16 cellular contexts compared by ENCODE assay signal in genomic region chr7:35630024-35630423, GRCh38.
A peak's percentile ranks its signal among the peaks of the same experiment; 100 is the strongest.
DNase-seq lines count a peak whose midpoint lies in the region; ATAC-seq and TF ChIP-seq lines count a peak whose summit lies in the region.
"Had no signal": no experiment of that assay in that cellular context is flagged by ENCODE, and none has a peak within 500 bp of the region (broad histone marks: within the 10 kb centered on the region; RNA-seq: fewer than 3 reads in every experiment).

No MANE protein-coding gene starts in this region.

- POLR2A ChIA-PET in activated CD4-positive, alpha-beta T cell treated with anti-CD3 and anti-CD28 coated beads for 36 hours (lab: Charles Lee), result no interaction called here
- POLR2A ChIA-PET in CD8-positive, alpha-beta T cell (lab: Charles Lee), result no interaction called here
- POLR2A ChIA-PET in naive thymus-derived CD4-positive, alpha-beta T cell (lab: Charles Lee), result no interaction called here

- H3K36me3 Mint-ChIP-seq in activated CD4-positive, alpha-beta T cell treated with anti-CD3 and anti-CD28 coated beads for 36 hours (ENCODE audit: low read depth), result peaks cover 7% of the 10 kb centered on the region
- H3K36me3 Mint-ChIP-seq in CD8-positive, alpha-beta T cell, result peaks cover 54% of the 10 kb centered on the region
- H3K36me3 Mint-ChIP-seq in activated naive CD8-positive, alpha-beta T cell treated with anti-CD3 and anti-CD28 coated beads for 36 hours, result peaks cover 1% of the 10 kb centered on the region
- H3K36me3 Mint-ChIP-seq in naive thymus-derived CD4-positive, alpha-beta T cell, result peaks cover 4 to 25% (median 16%) of the 10 kb centered on the region in 5 donors

- H3K4me3 ChIP-seq in CD8-positive, alpha-beta T cell (ENCODE audit: low read depth, low read length), result no peak overlapping the region
- no peak overlapping the region for H3K4me3 ChIP-seq in naive thymus-derived CD4-positive, alpha-beta T cell (ENCODE audit: low read length)
- H3K4me3 ChIP-seq: MG63 had no signal

- H3K36me3 ChIP-seq in CD8-positive, alpha-beta T cell (ENCODE audit: insufficient read depth, low read length), result peaks cover 10% of the 10 kb centered on the region
- peaks cover 4 to 44% (median 12%) of the 10 kb centered on the region in 3 experiments for H3K36me3 ChIP-seq in naive thymus-derived CD4-positive, alpha-beta T cell (ENCODE audit: control insufficient read depth in 2 of 3, insufficient read depth in 3 of 3, low read length in 3 of 3)

- H3K27me3 Mint-ChIP-seq in activated CD4-positive, alpha-beta T cell treated with anti-CD3 and anti-CD28 coated beads for 36 hours, result no peaks in the 10 kb centered on the region
- no peaks in the 10 kb centered on the region for H3K27me3 Mint-ChIP-seq in CD8-positive, alpha-beta T cell (ENCODE audit: low read depth)
- no peaks in the 10 kb centered on the region for H3K27me3 Mint-ChIP-seq in activated naive CD8-positive, alpha-beta T cell treated with anti-CD3 and anti-CD28 coated beads for 36 hours
- no peaks in the 10 kb centered on the region for H3K27me3 Mint-ChIP-seq in naive thymus-derived CD4-positive, alpha-beta T cell

- H3K9me3 Mint-ChIP-seq in activated CD4-positive, alpha-beta T cell treated with anti-CD3 and anti-CD28 coated beads for 36 hours (ENCODE audit: low read depth), result no peaks in the 10 kb centered on the region
- H3K9me3 Mint-ChIP-seq in CD8-positive, alpha-beta T cell, result no peaks in the 10 kb centered on the region
- no peaks in the 10 kb centered on the region for H3K9me3 Mint-ChIP-seq in activated naive CD8-positive, alpha-beta T cell treated with anti-CD3 and anti-CD28 coated beads for 36 hours
- H3K9me3 Mint-ChIP-seq in naive thymus-derived CD4-positive, alpha-beta T cell, result no peaks in the 10 kb centered on the region

- H3K27ac Mint-ChIP-seq in activated CD4-positive, alpha-beta T cell treated with anti-CD3 and anti-CD28 coated beads for 36 hours, result peak overlapping the region; percentile 1
- H3K27ac Mint-ChIP-seq in CD8-positive, alpha-beta T cell, result peak overlapping the region; percentile 7
- peak overlapping the region; percentile 57 for H3K27ac Mint-ChIP-seq in activated naive CD8-positive, alpha-beta T cell treated with anti-CD3 and anti-CD28 coated beads for 36 hours
- peak overlapping the region in 6 of 9 donors; percentile 1 to 74 (median 32) for H3K27ac Mint-ChIP-seq in naive thymus-derived CD4-positive, alpha-beta T cell

- intact Hi-C loops in activated CD4-positive, alpha-beta T cell treated with anti-CD3 and anti-CD28 coated beads for 36 hours (cut with DNase I, micrococcal nuclease), result loop anchor here in 1 of 2 experiments (5.0 kb wide), 1 partner anchor 277 kb away; no protein-coding TSS in a partner anchor
- intact Hi-C loops in CD8-positive, alpha-beta T cell (cut with DNase I, micrococcal nuclease), result no loop called here
- intact Hi-C loops in naive thymus-derived CD4-positive, alpha-beta T cell (cut with micrococcal nuclease), result no loop called here

- no peaks in the 10 kb centered on the region for H3K27me3 ChIP-seq in CD8-positive, alpha-beta T cell (ENCODE audit: insufficient read depth, low read length)
- no peaks in the 10 kb centered on the region for H3K27me3 ChIP-seq in naive thymus-derived CD4-positive, alpha-beta T cell (ENCODE audit: control insufficient read depth in 2 of 2, insufficient read depth in 2 of 2, low read length in 2 of 2)
- H3K27me3 ChIP-seq: MG63 had no signal

- no peak overlapping the region for H3K27ac ChIP-seq in CD8-positive, alpha-beta T cell (ENCODE audit: low read depth, low read length)
- no peak overlapping the region for H3K27ac ChIP-seq in naive thymus-derived CD4-positive, alpha-beta T cell (ENCODE audit: low read depth, low read length)
- H3K27ac ChIP-seq: C4-2B had no signal

- H3K4me1 Mint-ChIP-seq in activated CD4-positive, alpha-beta T cell treated with anti-CD3 and anti-CD28 coated beads for 36 hours, result no peaks in the 10 kb centered on the region
- no peaks in the 10 kb centered on the region for H3K4me1 Mint-ChIP-seq in CD8-positive, alpha-beta T cell (ENCODE audit: low read depth)
- H3K4me1 Mint-ChIP-seq in activated naive CD8-positive, alpha-beta T cell treated with anti-CD3 and anti-CD28 coated beads for 36 hours, result no peaks in the 10 kb centered on the region
- peaks cover 0 to 5% (median 0%) of the 10 kb centered on the region in 7 donors for H3K4me1 Mint-ChIP-seq in naive thymus-derived CD4-positive, alpha-beta T cell

- H3K4me3 Mint-ChIP-seq in activated CD4-positive, alpha-beta T cell treated with anti-CD3 and anti-CD28 coated beads for 36 hours, result no peak overlapping the region
- no peak overlapping the region for H3K4me3 Mint-ChIP-seq in CD8-positive, alpha-beta T cell
- no peak overlapping the region for H3K4me3 Mint-ChIP-seq in activated naive CD8-positive, alpha-beta T cell treated with anti-CD3 and anti-CD28 coated beads for 36 hours
- no peak overlapping the region for H3K4me3 Mint-ChIP-seq in naive thymus-derived CD4-positive, alpha-beta T cell

- no peak for DNase-seq in activated CD4-positive, alpha-beta T cell treated with anti-CD3 and anti-CD28 coated beads for 36 hours
- DNase-seq in activated CD4-positive, alpha-beta T cell treated with anti-CD3 and anti-CD28 coated beads, Interleukin-2, amount 50 U/mL, for 48 hours, result no peak
- DNase-seq in CD8-positive, alpha-beta T cell, result no peak
- DNase-seq in activated naive CD8-positive, alpha-beta T cell treated with anti-CD3 and anti-CD28 coated beads for 36 hours, result no peak
- DNase-seq in naive thymus-derived CD4-positive, alpha-beta T cell, result no peak
- no peak for DNase-seq in glomerular visceral epithelial cell (ENCODE audit: extremely low spot score)
- DNase-seq in NCI-H1417 treated with DMSO at 0.1 percent for 48 hours (lab: John Stamatoyannopoulos, UW), result no peak
- DNase-seq in stimulated activated CD4-positive, alpha-beta T cell treated with anti-CD3 and anti-CD28 coated beads, Interleukin-1b, Interleukin-23, amount 100 ng/mL, for 48 hours, result no peak
- DNase-seq: 8988T, DND-41, GDM1, MG63, NCI-H1092 treated with DMSO at 0.1 percent for 48 hours, NCI-H1694 treated with DMSO at 0.1 percent for 48 hours had no signal

- H3K9me3 ChIP-seq in CD8-positive, alpha-beta T cell (ENCODE audit: low read length), result no peaks in the 10 kb centered on the region
- H3K9me3 ChIP-seq in naive thymus-derived CD4-positive, alpha-beta T cell (ENCODE audit: control insufficient read depth in 2 of 3, low read length in 3 of 3), result no peaks in the 10 kb centered on the region
- H3K9me3 ChIP-seq: MG63 had no signal

- no peak for TF ChIP-seq CTCF in CD8-positive, alpha-beta T cell (IDR thresholded peaks at IDR 0.05)

- no peaks in the 10 kb centered on the region for H3K4me1 ChIP-seq in CD8-positive, alpha-beta T cell (ENCODE audit: insufficient read depth, low read length)
- H3K4me1 ChIP-seq in naive thymus-derived CD4-positive, alpha-beta T cell (ENCODE audit: control insufficient read depth in 2 of 2, insufficient read depth in 2 of 2, low read length in 2 of 2), result no peaks in the 10 kb centered on the region

- ATAC-seq in activated CD4-positive, alpha-beta T cell treated with anti-CD3 and anti-CD28 coated beads for 36 hours, result no peak
- ATAC-seq in CD8-positive, alpha-beta T cell, result no peak
- ATAC-seq in naive thymus-derived CD4-positive, alpha-beta T cell, result no peak
- ATAC-seq: Right ventricle myocardium inferior had no signal

- CTCF ChIA-PET in activated CD4-positive, alpha-beta T cell treated with anti-CD3 and anti-CD28 coated beads for 36 hours (lab: Charles Lee), result interaction anchor here (0.5 to 0.9 kb wide), 3 partner anchors 13 to 656 kb away, joined by 3 read pairs; no protein-coding TSS in a partner anchor
- CTCF ChIA-PET in CD8-positive, alpha-beta T cell (lab: Charles Lee), result interaction anchor here (0.9 to 1.4 kb wide), 2 partner anchors 62 to 80 kb away, joined by 3 read pairs; no protein-coding TSS in a partner anchor
- CTCF ChIA-PET in naive thymus-derived CD4-positive, alpha-beta T cell (lab: Charles Lee), result no interaction called here

Comparison
In these comparisons a context has a peak if more than half of its experiments do, and no peak if none do; other contexts are left out.
1. H3K27ac Mint-ChIP-seq: peak in every context shown above with its lines; median percentile 57 in activated naive CD8-positive, alpha-beta T cell treated with anti-CD3 and anti-CD28 coated beads for 36 hours; 32 in naive thymus-derived CD4-positive, alpha-beta T cell; 7 in CD8-positive, alpha-beta T cell; 1 in activated CD4-positive, alpha-beta T cell treated with anti-CD3 and anti-CD28 coated beads for 36 hours.